24 cellular contexts compared by ENCODE assay signal in genomic region chr6:23537828-23538227, GRCh38.
A peak's percentile ranks its signal among the peaks of the same experiment; 100 is the strongest.
DNase-seq lines count a peak whose midpoint lies in the region; ATAC-seq and TF ChIP-seq lines count a peak whose summit lies in the region.
"Had no signal": no experiment of that assay in that cellular context is flagged by ENCODE, and none has a peak within 500 bp of the region (broad histone marks: within the 10 kb centered on the region; RNA-seq: fewer than 3 reads in every experiment).

No MANE protein-coding gene starts in this region.

- H3K4me3 Mint-ChIP-seq in endothelial cell (ENCODE audit: unreplicated experiment), result no peak overlapping the region
- H3K4me3 Mint-ChIP-seq: CD14-positive monocyte; CD4-positive, alpha-beta T cell; CD8-positive, alpha-beta memory T cell; GM23338; H9; HFFc6 had no signal

- H3K9me3 Mint-ChIP-seq in endothelial cell (ENCODE audit: unreplicated experiment), result no peaks in the 10 kb centered on the region
- H3K9me3 Mint-ChIP-seq: CD4-positive, alpha-beta T cell; GM23338; H9 had no signal

- H3K4me3 ChIP-seq in RWPE2 (ENCODE audit: severe bottlenecking), result no peak overlapping the region
- H3K4me3 ChIP-seq: A549; BLaER1 treated with 17β-estradiol and CSF1 and Interleukin-3, amounts not matched to agents 10 nM and 100 nM; GM12878; GM23338 had no signal

- peaks cover 13% of the 10 kb centered on the region for H3K4me1 Mint-ChIP-seq in endothelial cell (ENCODE audit: unreplicated experiment)
- H3K4me1 Mint-ChIP-seq: CD14-positive monocyte; CD8-positive, alpha-beta memory T cell had no signal

- intact Hi-C loops in cardiac septum (cut with DNase I), result no loop called here

- no peaks in the 10 kb centered on the region for H3K36me3 ChIP-seq in RWPE2 (ENCODE audit: low read depth)
- H3K36me3 ChIP-seq: BE2C; BLaER1 treated with 17β-estradiol and CSF1 and Interleukin-3, amounts not matched to agents 10 nM and 100 nM had no signal

- H3K36me3 Mint-ChIP-seq in endothelial cell (ENCODE audit: low read depth, unreplicated experiment), result no peaks in the 10 kb centered on the region
- H3K36me3 Mint-ChIP-seq: CD14-positive monocyte; CD8-positive, alpha-beta memory T cell had no signal

- no peaks in the 10 kb centered on the region for H3K9me3 ChIP-seq in RWPE2 (ENCODE audit: severe bottlenecking)
- H3K9me3 ChIP-seq: A549; BE2C; BLaER1 treated with 17β-estradiol and CSF1 and Interleukin-3, amounts not matched to agents 10 nM and 100 nM had no signal

- no peaks in the 10 kb centered on the region for H3K27me3 ChIP-seq in RWPE2 (ENCODE audit: insufficient read depth, poor library complexity, severe bottlenecking)
- no peaks in the 10 kb centered on the region for H3K27me3 ChIP-seq in foreskin keratinocyte
- H3K27me3 ChIP-seq: BE2C; BLaER1 treated with 17β-estradiol and CSF1 and Interleukin-3, amounts not matched to agents 10 nM and 100 nM had no signal

- TF ChIP-seq CTCF in RWPE2 (IDR thresholded peaks at IDR 0.05; ENCODE audit: poor library complexity, severe bottlenecking) (no peak), endothelial cell (IDR thresholded peaks at IDR 0.05; ENCODE audit: unreplicated experiment) (no peak), foreskin keratinocyte (conservative IDR thresholded peaks at IDR 0.05) (no peak)

- H3K4me1 ChIP-seq in RWPE2 (ENCODE audit: insufficient read depth, poor library complexity, severe bottlenecking), result peaks cover 6% of the 10 kb centered on the region
- no peaks in the 10 kb centered on the region for H3K4me1 ChIP-seq in foreskin keratinocyte
- H3K4me1 ChIP-seq: A549, BE2C had no signal

- peak; percentile 17 for DNase-seq in HCEC 1CT
- no peak for DNase-seq in RWPE2 (ENCODE audit: low spot score)
- DNase-seq in endothelial cell (ENCODE audit: low spot score), result no peak
- DNase-seq in foreskin keratinocyte, result peak; percentile 11 to 47
- no peak for DNase-seq in stimulated activated CD4-positive, alpha-beta T cell treated with anti-CD3 and anti-CD28 coated beads, Interleukin-2, amount 100 ng/mL, for 24 hours
- no peak for DNase-seq in cardiac septum (ENCODE audit: low spot score)
- no peak for DNase-seq in amniotic stem cell (lab: John Stamatoyannopoulos, UW)
- DNase-seq: 8988T; ACHN; AML-193; BE2C; CD4-positive, alpha-beta T cell; CD8-positive, alpha-beta memory T cell; DMS 273 treated with DMSO at 0.1 percent for 48 hours; DMS79; EL; GDM1; H9; HFFc6 had no signal

- ATAC-seq in RWPE2 (ENCODE audit: low read depth) (peak; percentile 77), foreskin keratinocyte (peak; percentile 55)
- ATAC-seq: A549, GM12878, GM23338 had no signal

- H3K27ac ChIP-seq in RWPE2 (ENCODE audit: poor library complexity, severe bottlenecking) (no peak overlapping the region), foreskin keratinocyte (no peak overlapping the region)
- H3K27ac ChIP-seq: A549; BLaER1 treated with 17β-estradiol and CSF1 and Interleukin-3, amounts not matched to agents 10 nM and 100 nM had no signal

- H3K27me3 Mint-ChIP-seq in endothelial cell (ENCODE audit: unreplicated experiment), result no peaks in the 10 kb centered on the region
- H3K27me3 Mint-ChIP-seq: CD4-positive, alpha-beta T cell; CD8-positive, alpha-beta memory T cell had no signal

- H3K27ac Mint-ChIP-seq in endothelial cell (ENCODE audit: unreplicated experiment), result peak overlapping the region; percentile 85
- H3K27ac Mint-ChIP-seq: CD14-positive monocyte; CD4-positive, alpha-beta T cell; CD8-positive, alpha-beta memory T cell; GM23338; H9; HFFc6 had no signal

Comparison
In these comparisons a context has a peak if more than half of its experiments do, and no peak if none do; other contexts are left out.
1. DNase-seq: peak in HCEC 1CT (single experiment) and foreskin keratinocyte (2 of 2); none in RWPE2 (single experiment), endothelial cell (single experiment), stimulated activated CD4-positive, alpha-beta T cell treated with anti-CD3 and anti-CD28 coated beads, Interleukin-2, amount 100 ng/mL, for 24 hours (0 of 2), cardiac septum (single experiment) and amniotic stem cell (single experiment).